In the genomic region with DNA sequence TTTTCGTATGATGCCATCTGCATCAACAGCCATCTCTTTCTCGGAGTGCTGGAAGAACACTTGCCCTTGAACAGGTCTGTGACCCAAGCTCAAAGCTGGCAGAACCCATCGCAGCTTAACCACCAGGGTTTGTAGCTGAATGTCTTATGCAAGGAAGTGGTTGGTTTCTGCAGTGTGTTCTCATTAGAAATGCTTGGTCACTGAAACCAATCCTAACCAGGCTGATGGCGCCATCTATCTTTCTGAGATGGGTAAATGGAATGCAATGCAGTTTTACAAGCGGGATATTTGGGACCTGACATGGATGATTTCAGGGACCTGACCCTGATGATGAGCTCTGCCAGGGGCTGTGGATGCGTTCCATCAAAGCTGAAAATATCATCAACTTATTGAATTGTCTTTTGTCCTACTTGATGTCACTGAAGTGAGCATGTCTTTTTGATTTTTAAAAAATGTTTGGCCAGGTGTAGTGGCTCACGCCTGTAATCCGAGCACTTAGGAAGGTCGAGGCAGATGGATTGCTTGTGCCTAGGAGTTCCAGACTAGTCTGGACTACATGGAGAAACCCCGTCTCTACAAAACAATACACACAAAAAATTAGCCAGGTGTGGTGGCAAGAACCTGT, we compare ENCODE assay signal across 1 cellular context.
TF ChIP-seq lines count a peak whose summit lies in the region.

No MANE protein-coding gene starts in this region.

TF ChIP-seq in K562, 482 proteins besides CTCF, POLR2A, EP300 and RAD21:
- TF ChIP-seq ZNF12 (CRISPR knock-in tag; IDR thresholded peaks at IDR 0.05) = no peak
- TF ChIP-seq MAFK (IDR thresholded peaks at IDR 0.05; ENCODE audit: low read length) = peak; percentile 22; the same call in 1 of the 2 replicates
- no peak for TF ChIP-seq HDAC2 (IDR thresholded peaks at IDR 0.05)
- TF ChIP-seq ZNF263 (CRISPR knock-in tag; IDR thresholded peaks at IDR 0.05; ENCODE audit: borderline replicate concordance) = no peak
- TF ChIP-seq FOS (IDR thresholded peaks at IDR 0.05; ENCODE audit: extremely low read depth, insufficient read length) = no peak
- no peak for TF ChIP-seq TCF7L2 (IDR thresholded peaks at IDR 0.05; ENCODE audit: low read depth, low read length)
- peak; percentile 8; the same call in 1 of the 2 replicates for TF ChIP-seq TEAD4 (IDR thresholded peaks at IDR 0.05; ENCODE audit: low read length)
- no peak for TF ChIP-seq TEAD4 (CRISPR knock-in tag; IDR thresholded peaks at IDR 0.05; ENCODE audit: borderline replicate concordance)
- no peak for TF ChIP-seq DDX20 (tag; IDR thresholded peaks at IDR 0.05; ENCODE audit: low read depth)
- TF ChIP-seq SMC3 (conservative IDR thresholded peaks at IDR 0.05; ENCODE audit: insufficient read depth, low read depth, low read length) = no peak
- no peak for TF ChIP-seq PRDM10 (IDR thresholded peaks at IDR 0.05; ENCODE audit: partially characterized antibody)
- no peak for TF ChIP-seq SIN3A (IDR thresholded peaks at IDR 0.05; ENCODE audit: borderline replicate concordance in 2 of 2, control insufficient read depth in 1 of 2, low read depth in 2 of 2, low read length in 2 of 2)
- no peak for TF ChIP-seq MCM5 (IDR thresholded peaks at IDR 0.05; ENCODE audit: low read depth)
- no peak for TF ChIP-seq PHB2 (IDR thresholded peaks at IDR 0.05; ENCODE audit: low read depth)
- TF ChIP-seq SUPT5H (IDR thresholded peaks at IDR 0.05) = no peak
- TF ChIP-seq NFE2 (IDR thresholded peaks at IDR 0.05; ENCODE audit: low read depth) = peak; percentile 83
- TF ChIP-seq PBX2 (CRISPR knock-in tag; IDR thresholded peaks at IDR 0.05; ENCODE audit: low read depth) = no peak
- TF ChIP-seq PBX2 (tag; conservative IDR thresholded peaks at IDR 0.05; ENCODE audit: low read depth) = no peak
- 0 out of 2 replicates have a peak, but pooled peaks have one; percentile 11 for TF ChIP-seq MAFG (tag; conservative IDR thresholded peaks at IDR 0.05)
- TF ChIP-seq ZNF282 (CRISPR knock-in tag; IDR thresholded peaks at IDR 0.05) = no peak
- no peak for TF ChIP-seq IFI16 (CRISPR knock-in tag; IDR thresholded peaks at IDR 0.05)
- TF ChIP-seq, protein P1, sequence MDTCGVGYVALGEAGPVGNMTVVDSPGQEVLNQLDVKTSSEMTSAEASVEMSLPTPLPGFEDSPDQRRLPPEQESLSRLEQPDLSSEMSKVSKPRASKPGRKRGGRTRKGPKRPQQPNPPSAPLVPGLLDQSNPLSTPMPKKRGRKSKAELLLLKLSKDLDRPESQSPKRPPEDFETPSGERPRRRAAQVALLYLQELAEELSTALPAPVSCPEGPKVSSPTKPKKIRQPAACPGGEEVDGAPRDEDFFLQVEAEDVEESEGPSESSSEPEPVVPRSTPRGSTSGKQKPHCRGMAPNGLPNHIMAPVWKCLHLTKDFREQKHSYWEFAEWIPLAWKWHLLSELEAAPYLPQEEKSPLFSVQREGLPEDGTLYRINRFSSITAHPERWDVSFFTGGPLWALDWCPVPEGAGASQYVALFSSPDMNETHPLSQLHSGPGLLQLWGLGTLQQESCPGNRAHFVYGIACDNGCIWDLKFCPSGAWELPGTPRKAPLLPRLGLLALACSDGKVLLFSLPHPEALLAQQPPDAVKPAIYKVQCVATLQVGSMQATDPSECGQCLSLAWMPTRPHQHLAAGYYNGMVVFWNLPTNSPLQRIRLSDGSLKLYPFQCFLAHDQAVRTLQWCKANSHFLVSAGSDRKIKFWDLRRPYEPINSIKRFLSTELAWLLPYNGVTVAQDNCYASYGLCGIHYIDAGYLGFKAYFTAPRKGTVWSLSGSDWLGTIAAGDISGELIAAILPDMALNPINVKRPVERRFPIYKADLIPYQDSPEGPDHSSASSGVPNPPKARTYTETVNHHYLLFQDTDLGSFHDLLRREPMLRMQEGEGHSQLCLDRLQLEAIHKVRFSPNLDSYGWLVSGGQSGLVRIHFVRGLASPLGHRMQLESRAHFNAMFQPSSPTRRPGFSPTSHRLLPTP (IDR thresholded peaks at IDR 0.05; ENCODE audit: borderline replicate concordance, extremely low read depth, insufficient read length) = no peak
